Comparison of ENCODE assay signal across 17 cellular contexts in the genomic region with DNA sequence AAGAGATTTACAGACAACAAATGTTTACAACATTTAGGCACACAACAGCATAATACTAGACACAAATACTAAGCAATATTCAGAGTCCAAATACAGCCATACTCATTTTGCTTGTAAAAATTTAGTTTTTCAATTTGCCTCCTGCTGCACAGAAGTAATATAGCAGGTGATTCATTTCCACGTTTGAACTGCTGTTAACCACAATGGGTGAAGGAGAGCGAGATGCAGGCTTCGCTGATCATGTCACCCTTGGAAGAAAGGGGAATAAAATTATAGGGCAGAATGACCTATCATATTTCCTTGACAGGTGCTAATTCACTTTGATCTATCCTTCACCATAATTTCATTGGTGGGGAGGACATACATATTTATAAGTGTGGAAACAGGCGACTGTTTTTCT.
DNase-seq lines count a peak whose midpoint lies in the region; ATAC-seq and TF ChIP-seq lines count a peak whose summit lies in the region.
"Had no signal": no experiment of that assay in that cellular context is flagged by ENCODE, and none has a peak within 500 bp of the region (broad histone marks: within the 10 kb centered on the region; RNA-seq: fewer than 3 reads in every experiment).

No MANE protein-coding gene starts in this region.

- no peaks in the 10 kb centered on the region for H3K9me3 Mint-ChIP-seq in osteocyte (ENCODE audit: unreplicated experiment)
- H3K9me3 Mint-ChIP-seq: H9; T-helper 2 cell treated with Interferon-gamma antibody and Interleukin-4, amounts not matched to agents 5 μg/mL and 100 μg/mL, for 36 hours had no signal

- H3K4me3 ChIP-seq in astrocyte of the spinal cord (ENCODE audit: low read depth, low read length) (no peak overlapping the region), lower leg skin (ENCODE audit: low read depth, poor library complexity, severe bottlenecking) (no peak overlapping the region)
- H3K4me3 ChIP-seq: spleen, upper lobe of left lung had no signal

- DNase-seq in NCI-H2081 (lab: John Stamatoyannopoulos, UW) (peak; percentile 23 to 50), NCI-H2081 treated with DMSO at 0.1 percent for 48 hours (lab: John Stamatoyannopoulos, UW) (no peak), NCI-H1417 (lab: John Stamatoyannopoulos, UW) (peak in 2 of 3 experiments; percentile 81 to 97), astrocyte of the spinal cord (ENCODE audit: low read depth, low spot score) (peak; percentile 59), osteocyte (ENCODE audit: extremely low spot score, unreplicated experiment) (no peak), GM20000 (ENCODE audit: low spot score) (no peak), lower leg skin (ENCODE audit: low spot score in 2 of 2) (no peak)
- DNase-seq: CD4-positive, alpha-beta memory T cell; H9; NCI-H82; posterior cingulate gyrus; spleen; stimulated activated naive CD8-positive, alpha-beta T cell treated with anti-CD3 and anti-CD28 coated beads, Interleukin-15, Interleukin-2, amounts not matched to agents 100 U/mL and 50 U/mL, for 24 hours; upper lobe of left lung had no signal

- H3K4me3 Mint-ChIP-seq in osteocyte (ENCODE audit: unreplicated experiment): no peak overlapping the region
- H3K4me3 Mint-ChIP-seq: CD4-positive, alpha-beta memory T cell; H9; T-helper 2 cell treated with Interferon-gamma antibody and Interleukin-4, amounts not matched to agents 5 μg/mL and 100 μg/mL, for 36 hours had no signal

- no peaks in the 10 kb centered on the region for H3K36me3 Mint-ChIP-seq in osteocyte (ENCODE audit: unreplicated experiment)
- H3K36me3 Mint-ChIP-seq: CD4-positive, alpha-beta memory T cell had no signal

- no peak for TF ChIP-seq POLR2A in lower leg skin (IDR thresholded peaks at IDR 0.05)

- no peaks in the 10 kb centered on the region for H3K27me3 Mint-ChIP-seq in osteocyte (ENCODE audit: unreplicated experiment)
- H3K27me3 Mint-ChIP-seq: CD4-positive, alpha-beta memory T cell had no signal

- H3K4me1 Mint-ChIP-seq in osteocyte (ENCODE audit: unreplicated experiment): peaks cover 17% of the 10 kb centered on the region
- H3K4me1 Mint-ChIP-seq: CD4-positive, alpha-beta memory T cell; H9 had no signal

- intact Hi-C loops in lower leg skin (cut with DNase I; ENCODE audit: low total_unique reads): no loop called here

- H3K27ac Mint-ChIP-seq in osteocyte (ENCODE audit: unreplicated experiment): no peak overlapping the region
- H3K27ac Mint-ChIP-seq: CD4-positive, alpha-beta memory T cell; H9; T-helper 2 cell treated with Interferon-gamma antibody and Interleukin-4, amounts not matched to agents 5 μg/mL and 100 μg/mL, for 36 hours had no signal

- no peak for ATAC-seq in HG02840 (IDR thresholded peaks at IDR 0.05; ENCODE audit: low FRiP score, unreplicated experiment)
- ATAC-seq: left lobe of liver; stimulated activated naive CD8-positive, alpha-beta T cell treated with anti-CD3 and anti-CD28 coated beads, Interleukin-15, Interleukin-2, amounts not matched to agents 100 U/mL and 50 U/mL, for 24 hours had no signal

- TF ChIP-seq CTCF in astrocyte of the spinal cord (IDR thresholded peaks at IDR 0.05; ENCODE audit: low read depth, low read length) (peak; percentile 13), osteocyte (IDR thresholded peaks at IDR 0.05) (peak; percentile 11), GM20000 (IDR thresholded peaks at IDR 0.05; ENCODE audit: extremely low read depth, missing control alignments) (no peak), lower leg skin (IDR thresholded peaks at IDR 0.05) (no peak)

- WGBS in lower leg skin, 2 donors: 69 to 70% methylated on average over 4 of the region's 4 CpGs

- in situ Hi-C loops in astrocyte of the spinal cord (cut with HindIII; ENCODE audit: low sequenced_read_pairs): no loop called here

Comparison
In these comparisons a context has a peak if more than half of its experiments do, and no peak if none do; other contexts are left out.
1. DNase-seq: peak in NCI-H2081 (2 of 2), NCI-H1417 (2 of 3) and astrocyte of the spinal cord (single experiment); none in NCI-H2081 treated with DMSO at 0.1 percent for 48 hours (single experiment), osteocyte (single experiment), GM20000 (single experiment) and lower leg skin (0 of 2).
2. CTCF ChIP-seq: peak in astrocyte of the spinal cord (single experiment) and osteocyte (single experiment); none in GM20000 (single experiment) and lower leg skin (0 of 3).